ENCODE assay signal across 1 cellular context in genomic region chr5:180553530-180553929, GRCh38.
TF ChIP-seq lines count a peak whose summit lies in the region.

No MANE protein-coding gene starts in this region.

TF ChIP-seq in IMR-90, 13 proteins besides CTCF, POLR2A, EP300 and RAD21 (continued from another document):
- no peak for TF ChIP-seq MAZ (IDR thresholded peaks at IDR 0.05; ENCODE audit: borderline replicate concordance, low read depth, low read length)
- TF ChIP-seq MAFK (IDR thresholded peaks at IDR 0.05; ENCODE audit: low read depth, low read length) = no peak
- no peak for TF ChIP-seq CHD1 (IDR thresholded peaks at IDR 0.05; ENCODE audit: low read depth, low read length)
- no peak for TF ChIP-seq BHLHE40 (IDR thresholded peaks at IDR 0.05; ENCODE audit: low read depth, low read length)
- no peak for TF ChIP-seq MXI1 (IDR thresholded peaks at IDR 0.05; ENCODE audit: borderline replicate concordance, low read depth, low read length)
- no peak for TF ChIP-seq NFE2L2 (IDR thresholded peaks at IDR 0.05; ENCODE audit: low read depth, low read length)
- TF ChIP-seq RCOR1 (IDR thresholded peaks at IDR 0.05; ENCODE audit: insufficient replicate concordance, low read length) = no peak
- no peak for TF ChIP-seq ELK1 (IDR thresholded peaks at IDR 0.05; ENCODE audit: borderline replicate concordance, low read depth, low read length)
